ENCODE assay signal across 1 cellular context in genomic region chr10:82888809-82889455, GRCh38.
TF ChIP-seq lines count a peak whose summit lies in the region.

No MANE protein-coding gene starts in this region.

TF ChIP-seq in SK-N-SH, 30 proteins besides CTCF, POLR2A, EP300 and RAD21 (continued from another document):
- TF ChIP-seq REST (IDR thresholded peaks at IDR 0.05; ENCODE audit: low read depth, low read length) (no peak), SMC3 (IDR thresholded peaks at IDR 0.05; ENCODE audit: low read depth, low read length) (no peak), GABPA (IDR thresholded peaks at IDR 0.05; ENCODE audit: low read depth) (no peak), YY1 (IDR thresholded peaks at IDR 0.05; ENCODE audit: low read depth) (no peak), MAX (IDR thresholded peaks at IDR 0.05; ENCODE audit: low read depth) (no peak), GATA2 (CRISPR knock-in tag; IDR thresholded peaks at IDR 0.05) (no peak), FOXJ3 (CRISPR knock-in tag; IDR thresholded peaks at IDR 0.05) (no peak), CHD2 (IDR thresholded peaks at IDR 0.05; ENCODE audit: low read length, partially characterized antibody) (no peak), EZH2phosphoT487 (IDR thresholded peaks at IDR 0.05; ENCODE audit: borderline replicate concordance, low read depth) (no peak), USF2 (IDR thresholded peaks at IDR 0.05; ENCODE audit: borderline replicate concordance, low read depth, low read length) (no peak), JUND (IDR thresholded peaks at IDR 0.05) (no peak), SIN3A (IDR thresholded peaks at IDR 0.05; ENCODE audit: borderline replicate concordance, low read depth, low read length) (no peak), TEAD4 (IDR thresholded peaks at IDR 0.05; ENCODE audit: borderline replicate concordance, insufficient read depth) (no peak), TAF1 (IDR thresholded peaks at IDR 0.05; ENCODE audit: borderline replicate concordance, low read depth, low read length) (no peak)
- TF ChIP-seq, protein P1, sequence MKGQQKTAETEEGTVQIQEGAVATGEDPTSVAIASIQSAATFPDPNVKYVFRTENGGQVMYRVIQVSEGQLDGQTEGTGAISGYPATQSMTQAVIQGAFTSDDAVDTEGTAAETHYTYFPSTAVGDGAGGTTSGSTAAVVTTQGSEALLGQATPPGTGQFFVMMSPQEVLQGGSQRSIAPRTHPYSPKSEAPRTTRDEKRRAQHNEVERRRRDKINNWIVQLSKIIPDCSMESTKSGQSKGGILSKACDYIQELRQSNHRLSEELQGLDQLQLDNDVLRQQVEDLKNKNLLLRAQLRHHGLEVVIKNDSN (IDR thresholded peaks at IDR 0.05; ENCODE audit: borderline replicate concordance, low read depth), result no peak
